Comparison of ENCODE assay signal across 22 cellular contexts in the genomic region with DNA sequence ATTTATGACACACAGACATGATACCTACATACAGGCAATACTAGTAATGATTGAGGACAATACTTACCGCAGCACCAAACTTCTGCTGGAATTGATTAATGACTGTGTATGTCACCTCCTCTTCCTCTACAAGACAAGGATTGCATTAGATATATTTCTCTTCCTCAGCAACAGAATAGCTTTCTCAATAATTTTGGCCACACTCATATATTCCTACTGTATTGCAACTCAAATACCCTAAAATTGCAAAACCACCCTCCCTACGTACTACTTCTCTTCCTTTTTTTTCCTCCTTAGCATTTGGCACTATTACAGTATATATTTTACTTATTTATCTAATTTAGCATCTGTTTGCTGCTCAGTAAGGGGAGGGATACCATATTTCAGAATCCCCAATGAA. TPM values are rescaled to one million over a fixed set of nuclear protein-coding genes. Genes with fewer than 3 reads are reported as not detected.
"Had no signal": no experiment of that assay in that cellular context is flagged by ENCODE, and none has a peak within 500 bp of the region (broad histone marks: within the 10 kb centered on the region; RNA-seq: fewer than 3 reads in every experiment).

No MANE protein-coding gene starts in this region.

- H3K27ac ChIP-seq: gastroesophageal sphincter, heart left ventricle, tibial nerve, vagina had no signal

- H3K4me1 ChIP-seq: gastroesophageal sphincter, heart left ventricle, left lung, tibial nerve, vagina had no signal

- H3K4me3 Mint-ChIP-seq: activated CD8-positive, alpha-beta T cell treated with anti-CD3 and anti-CD28 coated beads, Interleukin-2, amount 10 ng/mL, durations not matched to agents 7 days and 5 days; activated naive CD4-positive, alpha-beta T cell treated with anti-CD3 and anti-CD28 coated beads for 36 hours; activated T-cell treated with anti-CD3 and anti-CD28 coated beads, Interleukin-2, amount 50 U/mL, for 24 hours had no signal

- H3K9me3 ChIP-seq: gastroesophageal sphincter, heart left ventricle, left lung, tibial nerve, vagina had no signal

- H3K27me3 ChIP-seq: left lung, vagina had no signal

- H3K27ac Mint-ChIP-seq: activated CD8-positive, alpha-beta T cell treated with anti-CD3 and anti-CD28 coated beads, Interleukin-2, amount 10 ng/mL, durations not matched to agents 7 days and 5 days; activated naive CD4-positive, alpha-beta T cell treated with anti-CD3 and anti-CD28 coated beads for 36 hours; activated T-cell treated with anti-CD3 and anti-CD28 coated beads, Interleukin-2, amount 50 U/mL, for 24 hours; activated T-helper 2 cell treated with anti-CD3 and anti-CD28 coated beads, Interferon-gamma antibody, Interleukin-2, Interleukin-4, amounts not matched to agents 10 μg/mL and 5 μg/mL and 100 μg/mL, durations not matched to agents 14 hours and 24 hours and 36 hours; progenitor cell of endocrine pancreas had no signal

- DNase-seq: activated CD4-positive, alpha-beta T cell treated with anti-CD3 and anti-CD28 coated beads for 48 hours; activated CD4-positive, CD25-positive, alpha-beta regulatory T cell; activated CD8-positive, alpha-beta T cell treated with anti-CD3 and anti-CD28 coated beads, Interleukin-2, amount 10 ng/mL, durations not matched to agents 7 days and 5 days; activated naive CD4-positive, alpha-beta T cell treated with anti-CD3 and anti-CD28 coated beads for 36 hours; activated T-cell treated with anti-CD3 and anti-CD28 coated beads, Interleukin-2, amount 50 U/mL, for 24 hours; aorta; effector CD8-positive, alpha-beta T cell; heart left ventricle; left lung; mammary epithelial cell; midbrain; stimulated activated CD4-positive, alpha-beta T cell treated with anti-CD3 and anti-CD28 coated beads, Interleukin-2, amount 100 ng/mL, for 24 hours; stimulated activated naive CD4-positive, alpha-beta T cell treated with Interleukin-2 at 50 U/mL for 16 hours had no signal

- H3K9me3 Mint-ChIP-seq: activated naive CD4-positive, alpha-beta T cell treated with anti-CD3 and anti-CD28 coated beads for 36 hours; activated T-cell treated with anti-CD3 and anti-CD28 coated beads, Interleukin-2, amount 50 U/mL, for 24 hours; activated T-helper 2 cell treated with anti-CD3 and anti-CD28 coated beads, Interferon-gamma antibody, Interleukin-2, Interleukin-4, amounts not matched to agents 10 μg/mL and 5 μg/mL and 100 μg/mL, durations not matched to agents 14 hours and 24 hours and 36 hours had no signal

- H3K4me3 ChIP-seq: gastroesophageal sphincter, heart left ventricle, left lung, tibial nerve, vagina had no signal

- H3K36me3 ChIP-seq: gastroesophageal sphincter, heart left ventricle, left lung, tibial nerve, vagina had no signal

- ATAC-seq: activated CD8-positive, alpha-beta T cell treated with anti-CD3 and anti-CD28 coated beads, Interleukin-2, amount 10 ng/mL, durations not matched to agents 7 days and 5 days; esophagus mucosa; gastroesophageal sphincter; heart left ventricle; left lung had no signal

RNA-seq across cellular contexts. Expression of a gene that starts 14.8 kb away (rescaled TPM):
- total RNA-seq: activated CD8-positive, alpha-beta T cell treated with anti-CD3 and anti-CD28 coated beads, Interleukin-2, amount 10 ng/mL, durations not matched to agents 7 days and 5 days; activated naive CD4-positive, alpha-beta T cell treated with anti-CD3 and anti-CD28 coated beads for 36 hours; activated T-helper 2 cell treated with anti-CD3 and anti-CD28 coated beads, Interferon-gamma antibody, Interleukin-2, Interleukin-4, amounts not matched to agents 10 μg/mL and 5 μg/mL and 100 μg/mL, durations not matched to agents 14 hours and 24 hours and 36 hours; aorta; esophagus mucosa; gastroesophageal sphincter; heart left ventricle; left lung; mammary epithelial cell; osteoblast; progenitor cell of endocrine pancreas; skeletal muscle tissue; tibial nerve; vagina had no signal
- polyA plus RNA-seq: aorta, heart left ventricle, neural cell had no signal
